ENCODE assay signal across 26 cellular contexts in genomic region chr1:32887623-32888022, GRCh38. TPM values are rescaled to one million over a fixed set of nuclear protein-coding genes. Genes with fewer than 3 reads are reported as not detected.
DNase-seq lines count a peak whose midpoint lies in the region; ATAC-seq and TF ChIP-seq lines count a peak whose summit lies in the region.
"Had no signal": no experiment of that assay in that cellular context is flagged by ENCODE, and none has a peak within 500 bp of the region (broad histone marks: within the 10 kb centered on the region; RNA-seq: fewer than 3 reads in every experiment).

No MANE protein-coding gene starts in this region.

- H3K4me1 Mint-ChIP-seq in activated naive CD4-positive, alpha-beta T cell treated with anti-CD3 and anti-CD28 coated beads for 36 hours (ENCODE audit: low read depth), result peaks cover 7% of the 10 kb centered on the region
- H3K4me1 Mint-ChIP-seq in endothelial cell (ENCODE audit: unreplicated experiment), result peaks cover 7% of the 10 kb centered on the region

- no peaks in the 10 kb centered on the region for H3K79me2 ChIP-seq in trophoblast cell (ENCODE audit: control insufficient read depth, insufficient read depth, low read length, poor library complexity)

- TF ChIP-seq CTCF in endothelial cell (IDR thresholded peaks at IDR 0.05; ENCODE audit: unreplicated experiment) (no peak), GM13976 (IDR thresholded peaks at IDR 0.05; ENCODE audit: borderline replicate concordance, control extremely low read depth, extremely low read depth, insufficient read depth, missing control alignments) (no peak)

- H3K9me3 Mint-ChIP-seq in activated naive CD4-positive, alpha-beta T cell treated with anti-CD3 and anti-CD28 coated beads for 36 hours, result no peaks in the 10 kb centered on the region
- no peaks in the 10 kb centered on the region for H3K9me3 Mint-ChIP-seq in activated naive CD4-positive, alpha-beta T cell treated with anti-CD3 and anti-CD28 coated beads, Interleukin-2, amount 50 U/mL, for 72 hours
- H3K9me3 Mint-ChIP-seq in endothelial cell (ENCODE audit: unreplicated experiment), result no peaks in the 10 kb centered on the region

- H2BK120ac ChIP-seq in trophoblast cell (ENCODE audit: insufficient read depth, low read length, poor library complexity), result no peak overlapping the region

- in situ Hi-C loops in GM13976 (cut with MboI; ENCODE audit: low sequenced_read_pairs, unreplicated experiment), result no loop called here

- DNase-seq in activated naive CD4-positive, alpha-beta T cell treated with anti-CD3 and anti-CD28 coated beads for 36 hours, result no peak
- no peak for DNase-seq in activated naive CD4-positive, alpha-beta T cell treated with anti-CD3 and anti-CD28 coated beads, Interleukin-2, amount 50 U/mL, for 72 hours (ENCODE audit: low spot score in 2 of 2)
- DNase-seq in endothelial cell (ENCODE audit: low spot score) (no peak), trophoblast cell (no peak), NCI-H2171 treated with DMSO at 0.1 percent for 48 hours (lab: John Stamatoyannopoulos, UW) (no peak), NCI-H526 treated with DMSO at 0.1 percent for 48 hours (lab: John Stamatoyannopoulos, UW) (no peak), substantia nigra (lab: John Stamatoyannopoulos, UW) (no peak), GM13976 (ENCODE audit: low spot score) (no peak)
- DNase-seq: Calu3; CD8-positive, alpha-beta memory T cell; DMS79 treated with DMSO at 0.1 percent for 48 hours; GF-D8; KG1; MG63; NCI-H1694; NCI-H2029 treated with DMSO at 0.1 percent for 48 hours; NCI-H2227 treated with DMSO at 0.1 percent for 48 hours; Right ventricle myocardium superior had no signal

- no peaks in the 10 kb centered on the region for H3K36me3 Mint-ChIP-seq in activated naive CD4-positive, alpha-beta T cell treated with anti-CD3 and anti-CD28 coated beads for 36 hours (ENCODE audit: low read depth)
- peaks cover 0 to 5% of the 10 kb centered on the region in 2 donors for H3K36me3 Mint-ChIP-seq in activated naive CD4-positive, alpha-beta T cell treated with anti-CD3 and anti-CD28 coated beads, Interleukin-2, amount 50 U/mL, for 72 hours
- peaks cover 8% of the 10 kb centered on the region for H3K36me3 Mint-ChIP-seq in endothelial cell (ENCODE audit: low read depth, unreplicated experiment)

- no CpG with 5 or more reads among the region's 12 CpGs for WGBS in trophoblast cell (ENCODE audit: extremely low coverage, insufficient coverage, insufficient read length)

- H3K9ac ChIP-seq in trophoblast cell (ENCODE audit: low read length), result no peak overlapping the region

- peaks cover 2 to 4% of the 10 kb centered on the region in 2 experiments for H3K4me1 ChIP-seq in trophoblast cell (ENCODE audit: control insufficient read depth in 1 of 2, insufficient read depth in 2 of 2, low read length in 2 of 2)

- H3K4me2 ChIP-seq in trophoblast cell (ENCODE audit: low read length), result no peak overlapping the region

- no peak overlapping the region for H2BK12ac ChIP-seq in trophoblast cell (ENCODE audit: low read length)

- H3K36me3 ChIP-seq in trophoblast cell (ENCODE audit: control insufficient read depth in 1 of 2, insufficient read depth in 2 of 2, low read length in 2 of 2), result no peaks in the 10 kb centered on the region
- H3K36me3 ChIP-seq: MG63 had no signal

- no peak for ATAC-seq in activated naive CD4-positive, alpha-beta T cell treated with anti-CD3 and anti-CD28 coated beads, Interleukin-2, amount 50 U/mL, for 72 hours
- ATAC-seq: HCT116 had no signal

- CTCF ChIA-PET in activated naive CD4-positive, alpha-beta T cell treated with anti-CD3 and anti-CD28 coated beads for 36 hours (lab: Charles Lee), result no interaction called here

- H3K18ac ChIP-seq in trophoblast cell (ENCODE audit: low read length), result no peak overlapping the region

- H4K12ac ChIP-seq in trophoblast cell (ENCODE audit: low read depth, low read length), result no peak overlapping the region

- peak overlapping the region; percentile 51 for H3K4me3 ChIP-seq in trophoblast cell (ENCODE audit: low read depth, low read length)
- H3K4me3 ChIP-seq: MG63 had no signal

- peaks cover 9% of the 10 kb centered on the region for H3K27me3 ChIP-seq in trophoblast cell (ENCODE audit: insufficient read depth, low read length)

- no peak overlapping the region for H3K4ac ChIP-seq in trophoblast cell (ENCODE audit: low read depth, low read length)

- no peak overlapping the region for H3K4me3 Mint-ChIP-seq in activated naive CD4-positive, alpha-beta T cell treated with anti-CD3 and anti-CD28 coated beads for 36 hours
- peak overlapping the region; percentile 4 for H3K4me3 Mint-ChIP-seq in endothelial cell (ENCODE audit: unreplicated experiment)
- H3K4me3 Mint-ChIP-seq: B cell had no signal

- H3K14ac ChIP-seq in trophoblast cell (ENCODE audit: low read length), result no peak overlapping the region

- no peak overlapping the region for H3K23ac ChIP-seq in trophoblast cell (ENCODE audit: low read length)

- H4K91ac ChIP-seq in trophoblast cell (ENCODE audit: low read depth, low read length), result no peak overlapping the region

- peaks cover 64% of the 10 kb centered on the region for H3K27me3 Mint-ChIP-seq in activated naive CD4-positive, alpha-beta T cell treated with anti-CD3 and anti-CD28 coated beads for 36 hours (ENCODE audit: low read depth)
- peaks cover 19% of the 10 kb centered on the region for H3K27me3 Mint-ChIP-seq in endothelial cell (ENCODE audit: unreplicated experiment)

- no peak overlapping the region for H4K8ac ChIP-seq in trophoblast cell (ENCODE audit: low read depth, low read length)

- no peak overlapping the region for H2BK5ac ChIP-seq in trophoblast cell (ENCODE audit: low read depth, low read length, poor library complexity)

- intact Hi-C loops in activated naive CD4-positive, alpha-beta T cell treated with anti-CD3 and anti-CD28 coated beads for 36 hours (cut with micrococcal nuclease), result no loop called here

- no peaks in the 10 kb centered on the region for H3K79me1 ChIP-seq in trophoblast cell (ENCODE audit: low read length)

- H3K27ac Mint-ChIP-seq in activated naive CD4-positive, alpha-beta T cell treated with anti-CD3 and anti-CD28 coated beads for 36 hours, result peak overlapping the region; percentile 6
- no peak overlapping the region for H3K27ac Mint-ChIP-seq in activated naive CD4-positive, alpha-beta T cell treated with anti-CD3 and anti-CD28 coated beads, Interleukin-2, amount 50 U/mL, for 72 hours
- H3K27ac Mint-ChIP-seq in endothelial cell (ENCODE audit: unreplicated experiment), result peak overlapping the region; percentile 32
- H3K27ac Mint-ChIP-seq: B cell; CD8-positive, alpha-beta memory T cell had no signal

- H3K27ac ChIP-seq in trophoblast cell (ENCODE audit: low read depth, low read length) (no peak overlapping the region), substantia nigra (ENCODE audit: low read depth, low read length, poor library complexity, severe bottlenecking) (no peak overlapping the region)
- H3K27ac ChIP-seq: 22Rv1, C4-2B had no signal

- no peak overlapping the region for H2AFZ ChIP-seq in trophoblast cell (ENCODE audit: insufficient read depth, low read length, poor library complexity)

- peaks cover 2% of the 10 kb centered on the region for H3K9me3 ChIP-seq in trophoblast cell (ENCODE audit: insufficient read depth, low read depth, low read length)
- H3K9me3 ChIP-seq: MG63 had no signal

- H2AK5ac ChIP-seq in trophoblast cell (ENCODE audit: low read length), result no peak overlapping the region

RNA-seq across cellular contexts. Expression of gene HPCA, which starts 1.3 kb away (rescaled TPM):
- not detected for total RNA-seq in activated naive CD4-positive, alpha-beta T cell treated with anti-CD3 and anti-CD28 coated beads for 36 hours
- under 1 TPM; 0.35 to 0.87 TPM for total RNA-seq in activated naive CD4-positive, alpha-beta T cell treated with anti-CD3 and anti-CD28 coated beads, Interleukin-2, amount 50 U/mL, for 72 hours
- not detected for total RNA-seq in endothelial cell (ENCODE audit: unreplicated experiment)
- polyA plus RNA-seq in trophoblast cell (2013), result 0.83 and 1.4 TPM in 2 replicates
- total RNA-seq: B cell; Calu3; CD8-positive, alpha-beta memory T cell; H4; HT1080; NCI-H460; Right ventricle myocardium superior; SK-MEL-5 had no signal
- polyA plus RNA-seq: CD8-positive, alpha-beta memory T cell had no signal

RNA-seq across cellular contexts. Expression of gene TMEM54, which starts 13.6 kb away (rescaled TPM):
- 1 to 10 TPM in 1 of 2 experiments, under 1 TPM in 1; 0.84 to 1.0 TPM for total RNA-seq in activated naive CD4-positive, alpha-beta T cell treated with anti-CD3 and anti-CD28 coated beads for 36 hours
- 1 to 10 TPM in 1 of 2 donors, not detected in 1; 1.6 TPM for total RNA-seq in activated naive CD4-positive, alpha-beta T cell treated with anti-CD3 and anti-CD28 coated beads, Interleukin-2, amount 50 U/mL, for 72 hours
- total RNA-seq in endothelial cell (ENCODE audit: unreplicated experiment), result 0.49 TPM
- 172 and 195 TPM in 2 replicates for polyA plus RNA-seq in trophoblast cell (2013)
- total RNA-seq: B cell had no signal
- polyA plus RNA-seq: CD8-positive, alpha-beta memory T cell had no signal

RNA-seq across cellular contexts. Expression of gene FNDC5, which starts 16.9 kb away (rescaled TPM):
- not detected for total RNA-seq in activated naive CD4-positive, alpha-beta T cell treated with anti-CD3 and anti-CD28 coated beads for 36 hours
- total RNA-seq in activated naive CD4-positive, alpha-beta T cell treated with anti-CD3 and anti-CD28 coated beads, Interleukin-2, amount 50 U/mL, for 72 hours, result not detected
- 5.5 TPM for total RNA-seq in endothelial cell (ENCODE audit: unreplicated experiment)
- 1.1 and 1.3 TPM in 2 replicates for polyA plus RNA-seq in trophoblast cell (2013)
- total RNA-seq: Calu3; CD8-positive, alpha-beta memory T cell had no signal

Comparison
In these comparisons a context has a peak if more than half of its experiments do, and no peak if none do; other contexts are left out.
1. H3K27ac Mint-ChIP-seq: peak in activated naive CD4-positive, alpha-beta T cell treated with anti-CD3 and anti-CD28 coated beads for 36 hours (single experiment) and endothelial cell (single experiment); none in activated naive CD4-positive, alpha-beta T cell treated with anti-CD3 and anti-CD28 coated beads, Interleukin-2, amount 50 U/mL, for 72 hours (0 of 2).